Comparison of ENCODE assay signal across 16 cellular contexts in genomic region chr6:36548401-36548743, GRCh38. TPM values are rescaled to one million over a fixed set of nuclear protein-coding genes. Genes with fewer than 3 reads are reported as not detected.
DNase-seq lines count a peak whose midpoint lies in the region; ATAC-seq, FAIRE-seq and TF ChIP-seq lines count a peak whose summit lies in the region.
"Had no signal": no experiment of that assay in that cellular context is flagged by ENCODE, and none has a peak within 500 bp of the region (broad histone marks: within the 10 kb centered on the region; RNA-seq: fewer than 3 reads in every experiment).

No MANE protein-coding gene starts in this region.

- ATAC-seq in K562, result no peak
- no peak for ATAC-seq in lower lobe of right lung
- ATAC-seq: body of pancreas, left lobe of liver had no signal

- no peak overlapping the region for H3K18ac ChIP-seq in trophoblast cell (ENCODE audit: low read length)

- H4K12ac ChIP-seq in trophoblast cell (ENCODE audit: low read depth, low read length), result no peak overlapping the region

- H3K27me3 Mint-ChIP-seq in T-helper 2 cell treated with Interferon-gamma antibody and Interleukin-4, amounts not matched to agents 5 μg/mL and 100 μg/mL, for 36 hours (ENCODE audit: low read depth), result no peaks in the 10 kb centered on the region

- no peak overlapping the region for H2BK12ac ChIP-seq in trophoblast cell (ENCODE audit: low read length)

- H3K79me2 ChIP-seq in Loucy (ENCODE audit: insufficient read depth, low read length), result peaks cover 44% of the 10 kb centered on the region
- H3K79me2 ChIP-seq in K562 (ENCODE audit: control insufficient read depth, insufficient read depth, low read length), result peaks cover 39% of the 10 kb centered on the region
- peaks cover 11% of the 10 kb centered on the region for H3K79me2 ChIP-seq in trophoblast cell (ENCODE audit: control insufficient read depth, insufficient read depth, low read length, poor library complexity)

- peaks cover 36% of the 10 kb centered on the region for H3K4me1 Mint-ChIP-seq in T-helper 2 cell treated with Interferon-gamma antibody and Interleukin-4, amounts not matched to agents 5 μg/mL and 100 μg/mL, for 36 hours (ENCODE audit: low read depth)

- no peak overlapping the region for H3K23ac ChIP-seq in trophoblast cell (ENCODE audit: low read length)

- H3K9ac ChIP-seq in Loucy (ENCODE audit: low read depth, low read length, poor library complexity, severe bottlenecking), result peak overlapping the region; percentile 100
- H3K9ac ChIP-seq in K562 (ENCODE audit: insufficient read depth in 1 of 2, low read depth in 2 of 2, low read length in 2 of 2), result peak overlapping the region; percentile 13 to 90; a peak in 3 of 4 replicates
- H3K9ac ChIP-seq in trophoblast cell (ENCODE audit: low read length), result no peak overlapping the region

- DNase-seq in T-helper 2 cell treated with Interferon-gamma antibody and Interleukin-4, amounts not matched to agents 5 μg/mL and 100 μg/mL, for 36 hours (ENCODE audit: low spot score), result no peak
- DNase-seq in T-helper 2 cell (no peak), K562 (ENCODE audit: extremely low read depth in 1 of 4, low spot score in 3 of 4) (no peak), trophoblast cell (no peak), GM10266 (ENCODE audit: extremely low spot score) (no peak), lower lobe of right lung (no peak), small intestine (no peak)
- DNase-seq: 8988T, body of pancreas, GDM1, NCI-H2171 treated with DMSO at 0.1 percent for 48 hours, WERI-Rb-1 had no signal

- H3K4me1 ChIP-seq in Loucy (ENCODE audit: insufficient read depth, low read length, poor library complexity, severe bottlenecking) (peaks cover 54% of the 10 kb centered on the region), K562 (replicated peaks in 1 of 2; ENCODE audit: control insufficient read depth in 2 of 2, insufficient read depth in 2 of 2, low read length in 2 of 2) (peaks cover 23 to 24% of the 10 kb centered on the region in 2 experiments), trophoblast cell (ENCODE audit: control insufficient read depth in 1 of 2, insufficient read depth in 2 of 2, low read length in 2 of 2) (peaks cover 0 to 7% of the 10 kb centered on the region in 2 experiments), lower lobe of right lung (peaks cover 34% of the 10 kb centered on the region), small intestine (ENCODE audit: control insufficient read depth in 2 of 2, insufficient read depth in 1 of 2, low read depth in 1 of 2, low read length in 1 of 2) (peaks cover 5 to 8% of the 10 kb centered on the region in 2 donors)

- H3K14ac ChIP-seq in trophoblast cell (ENCODE audit: low read length), result no peak overlapping the region

- POLR2A ChIA-PET in K562 (lab: Yijun Ruan, JAX), result interaction anchor here (0.9 to 1.3 kb wide), 3 partner anchors 15 to 46 kb away, joined by 3 to 4 read pairs (median 3); partner anchors contain the start of gene SRSF3

- H3K36me3 ChIP-seq in Loucy (ENCODE audit: insufficient read depth, low read length) (no peaks in the 10 kb centered on the region), K562 (ENCODE audit: control insufficient read depth, insufficient read depth, low read length) (peaks cover 10% of the 10 kb centered on the region; the same call in 1 of the 3 replicates), trophoblast cell (ENCODE audit: control insufficient read depth in 1 of 2, insufficient read depth in 2 of 2, low read length in 2 of 2) (no peaks in the 10 kb centered on the region), lower lobe of right lung (no peaks in the 10 kb centered on the region), small intestine (ENCODE audit: control insufficient read depth in 2 of 2, insufficient read depth in 2 of 2, low read length in 2 of 2) (no peaks in the 10 kb centered on the region)
- H3K36me3 ChIP-seq: tibial nerve had no signal

- H3K27me3 ChIP-seq in Loucy (ENCODE audit: insufficient read depth, low read length, poor library complexity, severe bottlenecking) (peaks cover 5% of the 10 kb centered on the region), K562 (ENCODE audit: control insufficient read depth in 2 of 2, insufficient read depth in 2 of 2, low read length in 2 of 2) (no peaks in the 10 kb centered on the region), trophoblast cell (ENCODE audit: insufficient read depth, low read length) (no peaks in the 10 kb centered on the region), lower lobe of right lung (ENCODE audit: low read depth) (no peaks in the 10 kb centered on the region), small intestine (ENCODE audit: control insufficient read depth in 2 of 2, insufficient read depth in 2 of 2, low read length in 2 of 2) (no peaks in the 10 kb centered on the region)
- H3K27me3 ChIP-seq: body of pancreas, tibial nerve had no signal

- no peaks in the 10 kb centered on the region for H3K9me2 ChIP-seq in Loucy (replicated peaks; ENCODE audit: low read depth, low read length)

- BruUV-seq in K562 (replicated peaks; lab: Mats Ljungman, UMichigan), result no TSS peak

- intact Hi-C loops in K562 (cut with micrococcal nuclease) (loop anchor here (5.0 kb wide), 1 partner anchor 106 kb away; the partner anchor contains the start of genes KCTD20 and PXT1), lower lobe of right lung (cut with DNase I) (no loop called here)

- H3K9me3 ChIP-seq in Loucy (ENCODE audit: insufficient read depth, low read depth, low read length), result no peaks in the 10 kb centered on the region
- no peaks in the 10 kb centered on the region for H3K9me3 ChIP-seq in K562 (replicated peaks; ENCODE audit: control insufficient read depth, insufficient read depth, low read depth, low read length)
- H3K9me3 ChIP-seq in trophoblast cell (ENCODE audit: insufficient read depth, low read depth, low read length), result peaks cover 3% of the 10 kb centered on the region
- no peaks in the 10 kb centered on the region for H3K9me3 ChIP-seq in lower lobe of right lung
- H3K9me3 ChIP-seq in small intestine (ENCODE audit: control insufficient read depth, low read depth), result no peaks in the 10 kb centered on the region
- H3K9me3 ChIP-seq: body of pancreas, tibial nerve had no signal

- H3K4me2 ChIP-seq in Loucy (ENCODE audit: low read depth, low read length, poor library complexity, severe bottlenecking), result peak overlapping the region; percentile 85
- peak overlapping the region; percentile 64 for H3K4me2 ChIP-seq in K562 (ENCODE audit: insufficient read depth, low read length)
- no peak overlapping the region for H3K4me2 ChIP-seq in trophoblast cell (ENCODE audit: low read length)

- no peaks in the 10 kb centered on the region for H3K9me3 Mint-ChIP-seq in T-helper 2 cell treated with Interferon-gamma antibody and Interleukin-4, amounts not matched to agents 5 μg/mL and 100 μg/mL, for 36 hours

- no peaks in the 10 kb centered on the region for H3F3A ChIP-seq in Loucy (ENCODE audit: low read depth)

- H3K4ac ChIP-seq in trophoblast cell (ENCODE audit: low read depth, low read length), result no peak overlapping the region

- H3K9me1 ChIP-seq in K562 (ENCODE audit: control insufficient read depth, insufficient read depth, low read length), result no peaks in the 10 kb centered on the region

- TF ChIP-seq RAD21 in K562 (CRISPR knock-in tag; conservative IDR thresholded peaks at IDR 0.05 in 1 of 2, IDR thresholded peaks at IDR 0.05 in 1 of 2), result no peak

- 40% methylated on average over 2 of the region's 2 CpGs for WGBS in K562 (ENCODE audit: insufficient coverage, low coverage, missing lambda C conversion rate)
- WGBS in trophoblast cell (ENCODE audit: extremely low coverage, insufficient coverage, insufficient read length), result no CpG with 5 or more reads among the region's 2 CpGs
- 79 to 100% (median 94%) methylated on average over 2 of the region's 2 CpGs for WGBS in small intestine, 3 donors

- peak overlapping the region; percentile 71 for H2AK5ac ChIP-seq in trophoblast cell (ENCODE audit: low read length)

- H3K27ac Mint-ChIP-seq in T-helper 2 cell treated with Interferon-gamma antibody and Interleukin-4, amounts not matched to agents 5 μg/mL and 100 μg/mL, for 36 hours, result peak overlapping the region; percentile 36

- no peak overlapping the region for H2BK120ac ChIP-seq in trophoblast cell (ENCODE audit: insufficient read depth, low read length, poor library complexity)

- H3K4me3 ChIP-seq in Loucy (ENCODE audit: low read length, poor library complexity, severe bottlenecking) (no peak overlapping the region), K562 (no peak overlapping the region), trophoblast cell (ENCODE audit: low read depth, low read length) (no peak overlapping the region), lower lobe of right lung (no peak overlapping the region), small intestine (ENCODE audit: low read depth in 1 of 2, low read length in 2 of 2) (no peak overlapping the region)
- H3K4me3 ChIP-seq: body of pancreas, tibial nerve had no signal

- H3K4me3 Mint-ChIP-seq in T-helper 2 cell treated with Interferon-gamma antibody and Interleukin-4, amounts not matched to agents 5 μg/mL and 100 μg/mL, for 36 hours, result peak overlapping the region; percentile 12

- TF ChIP-seq CTCF in Loucy (conservative IDR thresholded peaks at IDR 0.05; ENCODE audit: low read length), result no peak
- TF ChIP-seq CTCF in K562 (IDR thresholded peaks at IDR 0.05 in 2 of 3, conservative IDR thresholded peaks at IDR 0.05 in 1 of 3; ENCODE audit: insufficient read depth in 2 of 3, low read depth in 1 of 3, low read length in 3 of 3), result no peak
- TF ChIP-seq CTCF in GM10266 (IDR thresholded peaks at IDR 0.05; ENCODE audit: control insufficient read depth, insufficient read depth, low read depth, missing control alignments), result no peak
- no peak for TF ChIP-seq CTCF in lower lobe of right lung (IDR thresholded peaks at IDR 0.05)

- H2AFZ ChIP-seq in Loucy (ENCODE audit: low read length) (no peak overlapping the region), K562 (ENCODE audit: low read depth, low read length) (peak overlapping the region; percentile 98), trophoblast cell (ENCODE audit: insufficient read depth, low read length, poor library complexity) (peak overlapping the region; percentile 8)

- no peak overlapping the region for H2BK5ac ChIP-seq in trophoblast cell (ENCODE audit: low read depth, low read length, poor library complexity)

- TF ChIP-seq EP300 in K562 (IDR thresholded peaks at IDR 0.05; ENCODE audit: low read length), result no peak

- TF ChIP-seq POLR2A in K562 (conservative IDR thresholded peaks at IDR 0.05), result no peak

- H3K36me3 Mint-ChIP-seq in T-helper 2 cell treated with Interferon-gamma antibody and Interleukin-4, amounts not matched to agents 5 μg/mL and 100 μg/mL, for 36 hours (ENCODE audit: low read depth), result peaks cover 18% of the 10 kb centered on the region

- H3K27ac ChIP-seq in K562 (ENCODE audit: extremely low read depth, low read depth, low read length) (peak overlapping the region; percentile 90; the same call in 2 of the 3 replicates), trophoblast cell (ENCODE audit: low read depth, low read length) (no peak overlapping the region), lower lobe of right lung (no peak overlapping the region), small intestine (ENCODE audit: low read depth in 1 of 2, low read length in 1 of 2) (peak overlapping the region in 1 of 2 donors; percentile 100)
- H3K27ac ChIP-seq: SK-N-MC, WERI-Rb-1 had no signal

- H4K20me1 ChIP-seq in Loucy (ENCODE audit: insufficient read depth, low read length, poor library complexity, severe bottlenecking), result peaks cover 33% of the 10 kb centered on the region
- 0 out of 2 replicates have a peak, but pooled peaks cover 9% of the 10 kb centered on the region for H4K20me1 ChIP-seq in K562 (replicated peaks; ENCODE audit: control insufficient read depth, insufficient read depth, low read length)

- no peak overlapping the region for H4K8ac ChIP-seq in trophoblast cell (ENCODE audit: low read depth, low read length)

- FAIRE-seq in K562 (lab: Jason Lieb, UNC), result no peak
- FAIRE-seq in small intestine (lab: Jason Lieb, UNC), result no peak

- H3K79me1 ChIP-seq in trophoblast cell (ENCODE audit: low read length), result peaks cover 9% of the 10 kb centered on the region

- CTCF ChIA-PET in K562 (lab: Yijun Ruan, JAX; ENCODE audit: low intra/inter-chr PET ratio), result no interaction called here

- H4K91ac ChIP-seq in trophoblast cell (ENCODE audit: low read depth, low read length), result no peak overlapping the region

- in situ Hi-C loops in K562 (cut with MboI), result no loop called here

RNA-seq across cellular contexts. Expression of gene STK38, which starts 1.1 kb away (rescaled TPM):
- total RNA-seq in K562 (2011; cell fraction: chromatin; rRNA removed; ENCODE audit: low replicate concordance), result 17.7 and 43.3 TPM in 2 replicates
- total RNA-seq in K562 (2011; cell fraction: nucleolus; rRNA removed), result 9.7 and 11.1 TPM in 2 replicates
- total RNA-seq in K562 (2011; cell fraction: nucleoplasm; rRNA removed), result 15.0 and 17.3 TPM in 2 replicates
- total RNA-seq in K562 (2014; rRNA removed) (10.6 and 11.3 TPM in 2 replicates), K562 (2014; rRNA removed; fragmentation: Illumina TruSeq; extraction: Trizol) (21.3 and 22.3 TPM in 2 replicates), K562 (2015; rRNA removed; fragmentation: Illumina TruSeq; extraction: Trizol) (24.9 and 25.0 TPM in 2 replicates), K562 (2021) (18.0 and 19.5 TPM in 2 replicates), lower lobe of right lung (35.0 TPM)
- polyA plus RNA-seq in K562 (2011; rRNA removed) (21.5 and 22.0 TPM in 2 replicates), K562 (2014; fragmentation: Illumina TruSeq; extraction: Trizol) (21.6 and 28.7 TPM in 2 replicates), K562 (2014; fragmentation: Nextera tagmentation; extraction: Ambion mirVana) (1 to 10 TPM; 5.7 to 8.8 TPM), K562 (2014; rRNA removed) (17.3 and 20.8 TPM in 2 replicates), small intestine (10 to 100 TPM; 27.6 to 52.1 (median 34.0) TPM)
- polyA plus RNA-seq in K562 (2011; cell fraction: cytosol; rRNA removed), result 7.1 and 12.8 TPM in 2 replicates
- 31.7 and 38.9 TPM in 2 replicates for polyA plus RNA-seq in K562 (2011; cell fraction: nucleus; rRNA removed)
- 18.3 and 18.4 TPM in 2 replicates for polyA plus RNA-seq in K562 (2012)
- polyA minus RNA-seq in K562 (2011; rRNA and poly(A)+ RNA removed), result 14.8 and 16.4 TPM in 2 replicates
- 5.0 and 6.4 TPM in 2 replicates for polyA minus RNA-seq in K562 (2011; cell fraction: cytosol; rRNA and poly(A)+ RNA removed)
- polyA minus RNA-seq in K562 (2011; cell fraction: nucleus; rRNA and poly(A)+ RNA removed), result 7.7 and 14.3 TPM in 2 replicates
- 18.7 and 19.4 TPM in 2 replicates for polyA plus RNA-seq in trophoblast cell (2013)

RNA-seq across cellular contexts. Expression of gene SRSF3, which starts 45.8 kb away (rescaled TPM):
- total RNA-seq in K562 (2011; cell fraction: chromatin; rRNA removed; ENCODE audit: low replicate concordance), result 228 and 415 TPM in 2 replicates
- 155 and 159 TPM in 2 replicates for total RNA-seq in K562 (2011; cell fraction: nucleolus; rRNA removed)
- total RNA-seq in K562 (2011; cell fraction: nucleoplasm; rRNA removed), result 295 and 337 TPM in 2 replicates
- total RNA-seq in K562 (2014; rRNA removed) (251 and 341 TPM in 2 replicates), K562 (2014; rRNA removed; fragmentation: Illumina TruSeq; extraction: Trizol) (537 and 645 TPM in 2 replicates), K562 (2015; rRNA removed; fragmentation: Illumina TruSeq; extraction: Trizol) (344 and 365 TPM in 2 replicates), K562 (2021) (477 and 495 TPM in 2 replicates), lower lobe of right lung (180 TPM)
- polyA plus RNA-seq in K562 (2011; rRNA removed) (333 and 518 TPM in 2 replicates), K562 (2014; fragmentation: Illumina TruSeq; extraction: Trizol) (337 and 448 TPM in 2 replicates), K562 (2014; fragmentation: Nextera tagmentation; extraction: Ambion mirVana) (1,000 to 10,000 TPM in 1 of 2 experiments, 100 to 1,000 TPM in 1; 955 to 1,200 TPM), K562 (2014; rRNA removed) (534 and 652 TPM in 2 replicates), small intestine (100 to 1,000 TPM; 115 to 311 (median 126) TPM)
- 407 and 505 TPM in 2 replicates for polyA plus RNA-seq in K562 (2011; cell fraction: cytosol; rRNA removed)
- 332 and 369 TPM in 2 replicates for polyA plus RNA-seq in K562 (2011; cell fraction: nucleus; rRNA removed)
- polyA plus RNA-seq in K562 (2012), result 333 and 367 TPM in 2 replicates
- polyA minus RNA-seq in K562 (2011; rRNA and poly(A)+ RNA removed), result 453 and 564 TPM in 2 replicates
- 130 and 151 TPM in 2 replicates for polyA minus RNA-seq in K562 (2011; cell fraction: cytosol; rRNA and poly(A)+ RNA removed)
- 191 and 286 TPM in 2 replicates for polyA minus RNA-seq in K562 (2011; cell fraction: nucleus; rRNA and poly(A)+ RNA removed)
- polyA plus RNA-seq in trophoblast cell (2013), result 254 and 259 TPM in 2 replicates
